Comparison of ENCODE assay signal across 1 cellular context in genomic region chr4:15691346-15692140, GRCh38.
TF ChIP-seq lines count a peak whose summit lies in the region.

No MANE protein-coding gene starts in this region.

TF ChIP-seq in GM23338, 12 proteins besides CTCF, POLR2A, EP300 and RAD21 (continued from another document):
- TF ChIP-seq ZNF462 (CRISPR knock-in tag; IDR thresholded peaks at IDR 0.05) (no peak), EZH2phosphoT487 (IDR thresholded peaks at IDR 0.05; ENCODE audit: unreplicated experiment) (no peak), STAT1 (IDR thresholded peaks at IDR 0.05; ENCODE audit: unreplicated experiment) (no peak), ZNF331 (CRISPR knock-in tag; IDR thresholded peaks at IDR 0.05; ENCODE audit: low read depth) (no peak)
